ENCODE assay signal across 1 cellular context in the genomic region with DNA sequence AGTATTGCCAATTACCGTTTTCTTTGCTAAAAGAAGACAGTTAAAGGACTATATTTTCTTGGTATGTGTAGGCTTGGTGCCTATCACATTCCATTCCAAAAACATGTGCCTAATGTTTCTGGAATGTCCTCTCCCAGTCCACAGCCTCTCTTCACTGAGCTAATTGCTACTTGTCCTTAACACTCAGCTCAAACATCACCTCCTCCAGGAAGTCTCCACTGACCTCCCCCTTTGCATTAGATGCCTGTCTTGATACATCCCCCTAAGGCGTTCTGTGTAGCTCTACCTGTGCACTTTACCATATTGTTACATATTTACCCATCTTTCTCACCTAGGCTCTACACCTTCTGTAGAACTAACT.
TF ChIP-seq lines count a peak whose summit lies in the region.

No MANE protein-coding gene starts in this region.

TF ChIP-seq in IMR-90, 13 proteins besides CTCF, POLR2A, EP300 and RAD21 (continued from another document):
- no peak for TF ChIP-seq CHD1 (IDR thresholded peaks at IDR 0.05; ENCODE audit: low read depth, low read length)
- no peak for TF ChIP-seq CEBPB (IDR thresholded peaks at IDR 0.05; ENCODE audit: low read depth, low read length)
- TF ChIP-seq, protein P1, sequence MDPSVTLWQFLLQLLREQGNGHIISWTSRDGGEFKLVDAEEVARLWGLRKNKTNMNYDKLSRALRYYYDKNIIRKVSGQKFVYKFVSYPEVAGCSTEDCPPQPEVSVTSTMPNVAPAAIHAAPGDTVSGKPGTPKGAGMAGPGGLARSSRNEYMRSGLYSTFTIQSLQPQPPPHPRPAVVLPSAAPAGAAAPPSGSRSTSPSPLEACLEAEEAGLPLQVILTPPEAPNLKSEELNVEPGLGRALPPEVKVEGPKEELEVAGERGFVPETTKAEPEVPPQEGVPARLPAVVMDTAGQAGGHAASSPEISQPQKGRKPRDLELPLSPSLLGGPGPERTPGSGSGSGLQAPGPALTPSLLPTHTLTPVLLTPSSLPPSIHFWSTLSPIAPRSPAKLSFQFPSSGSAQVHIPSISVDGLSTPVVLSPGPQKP (IDR thresholded peaks at IDR 0.05; ENCODE audit: borderline replicate concordance, low read depth, low read length) = no peak
- no peak for TF ChIP-seq SMC3 (IDR thresholded peaks at IDR 0.05; ENCODE audit: low read depth, low read length)
- TF ChIP-seq BHLHE40 (IDR thresholded peaks at IDR 0.05; ENCODE audit: low read depth, low read length) = no peak
- TF ChIP-seq RFX5 (IDR thresholded peaks at IDR 0.05; ENCODE audit: low read depth, low read length) = no peak
